8 cellular contexts compared by ENCODE assay signal in genomic region chr4:112523764-112524505, GRCh38. TPM values are rescaled to one million over a fixed set of nuclear protein-coding genes. Genes with fewer than 3 reads are reported as not detected.
DNase-seq lines count a peak whose midpoint lies in the region; ATAC-seq and TF ChIP-seq lines count a peak whose summit lies in the region.

No MANE protein-coding gene starts in this region.

- no peak overlapping the region for H3K27ac Mint-ChIP-seq in activated naive CD4-positive, alpha-beta T cell treated with anti-CD3 and anti-CD28 coated beads for 36 hours

- peak; percentile 68 for TF ChIP-seq CTCF in hepatocyte (IDR thresholded peaks at IDR 0.05; ENCODE audit: poor library complexity)
- peak; percentile 34 to 88 (median 80) for TF ChIP-seq CTCF in spleen (IDR thresholded peaks at IDR 0.05 in 8 of 11, conservative IDR thresholded peaks at IDR 0.05 in 3 of 11)

- TF ChIP-seq POLR2A in spleen (IDR thresholded peaks at IDR 0.05) = no peak

- peaks cover 2% of the 10 kb centered on the region for H3K36me3 Mint-ChIP-seq in activated naive CD4-positive, alpha-beta T cell treated with anti-CD3 and anti-CD28 coated beads for 36 hours (ENCODE audit: low read depth)

- no peaks in the 10 kb centered on the region; the same call in 1 of the 2 replicates for H3K4me1 ChIP-seq in SJCRH30
- peaks cover 14% of the 10 kb centered on the region for H3K4me1 ChIP-seq in hepatocyte (ENCODE audit: insufficient read depth)
- H3K4me1 ChIP-seq in spleen = peaks cover 5 to 44% (median 31%) of the 10 kb centered on the region in 6 donors

- H3K36me3 ChIP-seq in SJCRH30 = no peaks in the 10 kb centered on the region
- H3K36me3 ChIP-seq in hepatocyte (replicated peaks; ENCODE audit: insufficient read depth, low read depth) = no peaks in the 10 kb centered on the region
- no peaks in the 10 kb centered on the region for H3K36me3 ChIP-seq in spleen

- H3K4me3 Mint-ChIP-seq in activated naive CD4-positive, alpha-beta T cell treated with anti-CD3 and anti-CD28 coated beads for 36 hours = peak overlapping the region; percentile 75

- intact Hi-C loops in activated naive CD4-positive, alpha-beta T cell treated with anti-CD3 and anti-CD28 coated beads for 36 hours (cut with micrococcal nuclease) = loop anchor here (1.0 to 5.0 kb wide), 12 partner anchors 9 to 449 kb away; partner anchors contain the start of genes AP1AR and TIFA
- intact Hi-C loops in spleen (cut with DNase I; ENCODE audit: low total_unique reads) = no loop called here

- no peaks in the 10 kb centered on the region for H3K9me3 Mint-ChIP-seq in activated naive CD4-positive, alpha-beta T cell treated with anti-CD3 and anti-CD28 coated beads for 36 hours

- no peaks in the 10 kb centered on the region for H4K20me1 ChIP-seq in hepatocyte (ENCODE audit: insufficient read depth, poor library complexity, severe bottlenecking)

- H3K9me3 ChIP-seq in SJCRH30 (replicated peaks) (no peaks in the 10 kb centered on the region), hepatocyte (ENCODE audit: low read depth) (no peaks in the 10 kb centered on the region), spleen (peaks cover 0 to 10% (median 0%) of the 10 kb centered on the region in 8 donors)

- H3K27ac ChIP-seq in SJCRH30 (no peak overlapping the region), hepatocyte (no peak overlapping the region), spleen (no peak overlapping the region)

- DNase-seq in D341Med (ENCODE audit: low spot score) = peak; percentile 86
- peak in 49 of 76 experiments; percentile 1 to 64 (median 24) for DNase-seq in HUDEP-2 (lab: John Stamatoyannopoulos, UW; ENCODE audit: unreplicated experiment in 76 of 76)
- peak; percentile 48 to 57 for DNase-seq in SJCRH30
- peak; percentile 90 for DNase-seq in activated naive CD4-positive, alpha-beta T cell treated with anti-CD3 and anti-CD28 coated beads for 36 hours
- DNase-seq in hepatocyte (ENCODE audit: low spot score) = peak; percentile 84
- DNase-seq in spleen = peak; percentile 92
- no peak for DNase-seq in G401 (ENCODE audit: low spot score)

- in situ Hi-C loops in G401 (cut with HindIII; ENCODE audit: low sequenced_read_pairs) = no loop called here

- CTCF ChIA-PET in activated naive CD4-positive, alpha-beta T cell treated with anti-CD3 and anti-CD28 coated beads for 36 hours (lab: Charles Lee) = interaction anchor here (0.6 to 3.0 kb wide), 33 partner anchors 9 to 459 kb away, joined by 3 to 19 read pairs (median 4); no protein-coding TSS in a partner anchor

- ATAC-seq in GM21390 (IDR thresholded peaks at IDR 0.05; ENCODE audit: unreplicated experiment) = peak; percentile 86

- peak overlapping the region; percentile 95 for H3K4me2 ChIP-seq in hepatocyte

- peaks cover 45% of the 10 kb centered on the region for H3K27me3 Mint-ChIP-seq in activated naive CD4-positive, alpha-beta T cell treated with anti-CD3 and anti-CD28 coated beads for 36 hours (ENCODE audit: low read depth)

- under 1% methylated on average over 37 of the region's 46 CpGs for WGBS in hepatocyte (ENCODE audit: low lambda C conversion rate, missing lambda C conversion rate)
- WGBS in spleen, 5 donors = 1 to 4% (median 2%) methylated on average over 34 to 46 of the region's 46 CpGs

- peak overlapping the region; percentile 59 for H2AFZ ChIP-seq in hepatocyte

- H3K9me2 ChIP-seq in hepatocyte (replicated peaks; ENCODE audit: insufficient read depth) = no peaks in the 10 kb centered on the region

- peaks cover 31% of the 10 kb centered on the region for H3K4me1 Mint-ChIP-seq in activated naive CD4-positive, alpha-beta T cell treated with anti-CD3 and anti-CD28 coated beads for 36 hours (ENCODE audit: low read depth)

- no peaks in the 10 kb centered on the region for H3K79me2 ChIP-seq in hepatocyte

- H3K4me3 ChIP-seq in SJCRH30 (peak overlapping the region; percentile 36), hepatocyte (peak overlapping the region; percentile 65), spleen (peak overlapping the region in 7 of 8 donors; percentile 22 to 68 (median 35))

- no peaks in the 10 kb centered on the region for H3K27me3 ChIP-seq in SJCRH30
- peaks cover 94% of the 10 kb centered on the region for H3K27me3 ChIP-seq in hepatocyte
- peaks cover 24 to 80% (median 52%) of the 10 kb centered on the region in 7 donors for H3K27me3 ChIP-seq in spleen (replicated peaks in 1 of 7)

RNA-seq across cellular contexts. Expression of gene NEUROG2, which starts 8.0 kb away (rescaled TPM):
- total RNA-seq in SJCRH30 (2014; rRNA removed; shearing (Covaris generic)) = 0.41 and 0.55 TPM in 2 replicates
- under 1 TPM in 1 of 2 experiments, not detected in 1; 0.14 TPM for total RNA-seq in activated naive CD4-positive, alpha-beta T cell treated with anti-CD3 and anti-CD28 coated beads for 36 hours
- total RNA-seq in hepatocyte (0.20 TPM in 1 of 2 replicates, not detected in the other), spleen (not detected)
- polyA plus RNA-seq in hepatocyte (0.39 TPM in 1 of 2 replicates, not detected in the other), spleen (not detected)
- not detected in 2 replicates for total RNA-seq in G401 (2014; rRNA removed; shearing (Covaris generic))
